In genomic region chr16:58258326-58258725, GRCh38 we compare ENCODE assay signal across 8 cellular contexts. TPM values are rescaled to one million over a fixed set of nuclear protein-coding genes. Genes with fewer than 3 reads are reported as not detected.
"Had no signal": no experiment of that assay in that cellular context is flagged by ENCODE, and none has a peak within 500 bp of the region (broad histone marks: within the 10 kb centered on the region; RNA-seq: fewer than 3 reads in every experiment).

No MANE protein-coding gene starts in this region.

- ATAC-seq: GM23338, K562 had no signal

- DNase-seq: H9, HCEC 1CT, IMR-90, KG1 had no signal

- H3K4me3 Mint-ChIP-seq: GM23338, H9 had no signal

- H3K4me3 ChIP-seq: GM23338, K562 had no signal

- H3K27ac Mint-ChIP-seq: GM23338, H9 had no signal

- H3K9me3 Mint-ChIP-seq: GM23338, H9 had no signal

- H3K4me1 Mint-ChIP-seq: GM23338, H9 had no signal

RNA-seq across cellular contexts. Expression of gene PRSS54, which starts 36.5 kb away (rescaled TPM):
- total RNA-seq: GM23338, H1, H9, HT1080, IMR-90, K562 had no signal
